12 cellular contexts compared by ENCODE assay signal in the genomic region with DNA sequence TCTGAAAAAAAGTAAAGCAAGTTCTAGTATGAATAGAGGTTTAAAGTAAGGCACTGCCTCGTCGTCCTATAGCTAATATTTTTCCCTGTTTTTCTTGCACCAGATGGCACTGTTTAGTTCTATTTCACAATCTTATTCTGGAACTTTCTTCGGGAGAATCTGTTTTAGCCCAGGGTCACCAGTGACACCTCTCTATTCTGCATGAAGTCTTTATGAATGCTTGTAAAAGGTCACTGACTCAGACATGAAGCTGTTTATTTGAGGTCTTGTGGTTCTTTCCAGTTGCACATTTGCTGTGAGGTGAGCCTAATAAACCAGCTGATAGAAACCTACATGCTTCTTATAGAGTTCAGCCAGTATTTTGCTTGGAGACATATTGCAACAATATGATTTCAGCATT.
DNase-seq lines count a peak whose midpoint lies in the region; ATAC-seq and TF ChIP-seq lines count a peak whose summit lies in the region.
"Had no signal": no experiment of that assay in that cellular context is flagged by ENCODE, and none has a peak within 500 bp of the region (broad histone marks: within the 10 kb centered on the region; RNA-seq: fewer than 3 reads in every experiment).

No MANE protein-coding gene starts in this region.

- H3K36me3 ChIP-seq in heart left ventricle (no peaks in the 10 kb centered on the region), subcutaneous abdominal adipose tissue (ENCODE audit: control insufficient read depth in 5 of 5, insufficient read depth in 5 of 5, low read length in 5 of 5) (no peaks in the 10 kb centered on the region)

- no peaks in the 10 kb centered on the region for H3K9me3 ChIP-seq in heart left ventricle
- no peaks in the 10 kb centered on the region for H3K9me3 ChIP-seq in subcutaneous abdominal adipose tissue (ENCODE audit: control insufficient read depth in 5 of 5, low read length in 5 of 5)

- peak; percentile 6 for DNase-seq in DMS79 treated with DMSO at 0.1 percent for 48 hours (lab: John Stamatoyannopoulos, UW)
- DNase-seq in DMS79 (lab: John Stamatoyannopoulos, UW), result no peak
- DNase-seq in SW480 (ENCODE audit: low spot score), result peak; percentile 54
- no peak for DNase-seq in heart left ventricle
- no peak for DNase-seq in stimulated activated CD4-positive, alpha-beta T cell treated with anti-CD3 and anti-CD28 coated beads, Interleukin-4, amount 100 ng/mL, for 24 hours
- DNase-seq in NCI-H1048 (lab: John Stamatoyannopoulos, UW), result no peak
- DNase-seq: activated CD8-positive, alpha-beta memory T cell treated with anti-CD3 and anti-CD28 coated beads, Interleukin-2, amount 50 U/mL, for 48 hours; erythroblast had no signal

- intact Hi-C loops in heart left ventricle (cut with DNase I), result loop anchor here (2.0 to 10.0 kb wide), 7 partner anchors 112 to 655 kb away; no protein-coding TSS in a partner anchor

- 27 to 46% (median 39%) methylated on average over 3 of the region's 3 CpGs for WGBS in heart left ventricle, 4 donors

- H3K27me3 ChIP-seq in heart left ventricle, result no peaks in the 10 kb centered on the region
- no peaks in the 10 kb centered on the region for H3K27me3 ChIP-seq in subcutaneous abdominal adipose tissue (ENCODE audit: control insufficient read depth in 5 of 5, insufficient read depth in 4 of 5, low read length in 5 of 5)

- no peak overlapping the region for H3K9ac ChIP-seq in subcutaneous abdominal adipose tissue (ENCODE audit: low read length in 5 of 5)

- H3K4me3 ChIP-seq in heart left ventricle (no peak overlapping the region), subcutaneous abdominal adipose tissue (ENCODE audit: low read depth in 1 of 5, low read length in 5 of 5) (no peak overlapping the region)
- H3K4me3 ChIP-seq: skin epidermis had no signal

- no peak for TF ChIP-seq POLR2A in heart left ventricle (IDR thresholded peaks at IDR 0.05)

- peak in 9 of 12 donors; percentile 27 to 55 (median 49) for TF ChIP-seq CTCF in heart left ventricle (IDR thresholded peaks at IDR 0.05)

- H3K4me1 ChIP-seq in heart left ventricle (peaks cover 0 to 12% (median 6%) of the 10 kb centered on the region in 12 donors), subcutaneous abdominal adipose tissue (ENCODE audit: control insufficient read depth in 5 of 5, insufficient read depth in 5 of 5, low read length in 5 of 5) (peaks cover 0 to 13% (median 10%) of the 10 kb centered on the region in 5 donors)

- peak in 3 of 4 donors; percentile 29 to 72 (median 47) for ATAC-seq in heart left ventricle
- ATAC-seq in HG02571 (IDR thresholded peaks at IDR 0.05; ENCODE audit: unreplicated experiment), result no peak

- no peak overlapping the region for H3K27ac ChIP-seq in heart left ventricle
- peak overlapping the region; percentile 28 for H3K27ac ChIP-seq in subcutaneous abdominal adipose tissue (ENCODE audit: low read depth, low read length)
- H3K27ac ChIP-seq: HL-60, skin epidermis had no signal

Comparison
In these comparisons a context has a peak if more than half of its experiments do, and no peak if none do; other contexts are left out.
1. DNase-seq: peak in DMS79 treated with DMSO at 0.1 percent for 48 hours (single experiment) and SW480 (single experiment); none in DMS79 (single experiment), heart left ventricle (0 of 5), stimulated activated CD4-positive, alpha-beta T cell treated with anti-CD3 and anti-CD28 coated beads, Interleukin-4, amount 100 ng/mL, for 24 hours (single experiment) and NCI-H1048 (single experiment).